In the genomic region with DNA sequence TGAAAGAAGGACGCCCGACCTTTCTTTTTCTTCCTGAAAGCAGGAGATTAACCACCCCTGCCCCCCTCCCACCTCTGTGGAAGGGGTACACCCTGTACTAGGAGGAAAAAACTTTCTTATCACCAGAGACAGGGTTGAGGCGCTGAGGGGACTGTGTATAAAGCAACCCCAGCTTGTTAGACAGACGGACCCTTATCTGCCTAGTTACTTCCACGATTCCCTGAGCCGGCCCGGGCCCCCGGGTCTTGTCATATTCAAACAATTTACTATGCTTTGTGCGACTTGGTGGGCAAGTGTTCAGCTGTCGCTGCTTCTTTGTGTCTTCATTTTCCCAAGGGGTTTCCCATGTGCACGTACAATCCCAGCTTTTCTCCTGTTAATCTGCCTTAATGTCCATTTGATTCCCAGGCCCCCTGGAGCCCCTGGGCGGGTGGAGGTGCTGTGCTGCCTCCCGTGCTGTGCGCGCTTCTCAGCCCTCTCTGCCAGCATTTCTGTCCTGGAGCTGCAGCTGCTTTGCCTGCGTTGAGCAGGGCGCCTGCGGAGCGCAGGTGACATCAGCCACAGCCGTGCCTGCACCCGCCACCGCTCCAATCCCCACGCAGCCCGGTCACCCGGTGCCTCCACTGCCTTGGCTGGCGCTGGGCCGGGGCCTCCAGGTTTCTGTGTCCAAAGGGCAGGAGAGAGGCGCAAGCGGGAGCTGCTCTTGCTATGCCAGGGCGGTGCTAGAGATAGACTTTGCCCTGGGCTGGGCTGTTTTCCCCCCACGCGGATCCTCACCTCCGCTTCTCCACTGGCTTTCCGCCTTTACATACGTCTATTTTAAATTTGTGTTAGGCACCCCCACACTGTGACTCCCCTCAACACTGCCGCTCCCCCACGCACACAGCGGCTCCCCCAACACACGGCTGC, we compare ENCODE assay signal across 17 cellular contexts.
DNase-seq lines count a peak whose midpoint lies in the region; ATAC-seq and TF ChIP-seq lines count a peak whose summit lies in the region.
"Had no signal": no experiment of that assay in that cellular context is flagged by ENCODE, and none has a peak within 500 bp of the region (broad histone marks: within the 10 kb centered on the region; RNA-seq: fewer than 3 reads in every experiment).

No MANE protein-coding gene starts in this region.

- H3K27ac ChIP-seq in heart right ventricle (no peak overlapping the region), colonic mucosa (peak overlapping the region; percentile 80), upper lobe of left lung (no peak overlapping the region)
- H3K27ac ChIP-seq: cardiac muscle cell had no signal

- 76 to 77% methylated on average over 39 of the region's 39 CpGs for WGBS in heart right ventricle, 2 donors
- 80 to 88% methylated on average over 31 to 39 of the region's 39 CpGs for WGBS in upper lobe of left lung, 2 donors

- DNase-seq in cardiac septum (ENCODE audit: low spot score) (peak; percentile 47), heart right ventricle (no peak), colonic mucosa (peak; percentile 94), upper lobe of left lung (peak; percentile 13 to 81), posterior vena cava (ENCODE audit: low spot score) (no peak), medulla oblongata (ENCODE audit: extremely low spot score) (no peak)
- DNase-seq in activated naive CD8-positive, alpha-beta T cell treated with anti-CD3 and anti-CD28 coated beads for 36 hours = no peak
- DNase-seq: activated B cell treated with CpG ODN at 0.5 μM for 24 hours; C1 segment of cervical spinal cord; effector memory CD8-positive, alpha-beta T cell; kidney glomerular epithelial cell; NCI-H1436 treated with DMSO at 0.1 percent for 48 hours had no signal

- no peaks in the 10 kb centered on the region for H3K4me1 ChIP-seq in heart right ventricle
- H3K4me1 ChIP-seq in colonic mucosa = peaks cover 4% of the 10 kb centered on the region
- H3K4me1 ChIP-seq in mucosa of stomach (ENCODE audit: control insufficient read depth, insufficient read depth, low read length) = peaks cover 13% of the 10 kb centered on the region
- H3K4me1 ChIP-seq in upper lobe of left lung = peaks cover 0 to 10% (median 8%) of the 10 kb centered on the region in 4 donors

- H3K9me3 ChIP-seq in heart right ventricle (no peaks in the 10 kb centered on the region), colonic mucosa (no peaks in the 10 kb centered on the region), mucosa of stomach (ENCODE audit: control insufficient read depth, low read length) (no peaks in the 10 kb centered on the region), upper lobe of left lung (no peaks in the 10 kb centered on the region)

- H3K9ac ChIP-seq in colonic mucosa (ENCODE audit: low read depth in 2 of 2, low read length in 2 of 2) = peak overlapping the region; percentile 58 to 76
- H3K9ac ChIP-seq in mucosa of stomach (ENCODE audit: low read length) = peak overlapping the region; percentile 82

- H3K4me3 Mint-ChIP-seq in activated naive CD8-positive, alpha-beta T cell treated with anti-CD3 and anti-CD28 coated beads for 36 hours = no peak overlapping the region
- H3K4me3 Mint-ChIP-seq: activated B cell treated with CpG ODN at 0.5 μM for 24 hours; activated T-helper 17 cell treated with anti-CD3 and anti-CD28 coated beads, Interleukin-2, amount 50 U/mL, for 72 hours; effector memory CD8-positive, alpha-beta T cell; T-helper 1 cell treated with Interleukin-12 subunit alpha and Interleukin-12 subunit beta and Interleukin-4 antibody, amounts not matched to agents 30 μg/mL and 1 μg/mL, for 36 hours had no signal

- H3K27ac Mint-ChIP-seq in activated naive CD8-positive, alpha-beta T cell treated with anti-CD3 and anti-CD28 coated beads for 36 hours = no peak overlapping the region
- H3K27ac Mint-ChIP-seq: activated B cell treated with CpG ODN at 0.5 μM for 24 hours; activated T-helper 17 cell treated with anti-CD3 and anti-CD28 coated beads, Interleukin-2, amount 50 U/mL, for 72 hours; effector memory CD8-positive, alpha-beta T cell; T-helper 1 cell treated with Interleukin-12 subunit alpha and Interleukin-12 subunit beta and Interleukin-4 antibody, amounts not matched to agents 30 μg/mL and 1 μg/mL, for 36 hours had no signal

- ATAC-seq in heart right ventricle = no peak
- peak in 1 of 2 donors; percentile 34 for ATAC-seq in upper lobe of left lung (ENCODE audit: low FRiP score in 2 of 2)
- ATAC-seq: activated T-helper 17 cell treated with anti-CD3 and anti-CD28 coated beads, Interleukin-2, amount 50 U/mL, for 72 hours; effector memory CD8-positive, alpha-beta T cell had no signal

- no peaks in the 10 kb centered on the region for H3K9me3 Mint-ChIP-seq in activated naive CD8-positive, alpha-beta T cell treated with anti-CD3 and anti-CD28 coated beads for 36 hours
- H3K9me3 Mint-ChIP-seq: activated B cell treated with CpG ODN at 0.5 μM for 24 hours; activated T-helper 17 cell treated with anti-CD3 and anti-CD28 coated beads, Interleukin-2, amount 50 U/mL, for 72 hours; effector memory CD8-positive, alpha-beta T cell; T-helper 1 cell treated with Interleukin-12 subunit alpha and Interleukin-12 subunit beta and Interleukin-4 antibody, amounts not matched to agents 30 μg/mL and 1 μg/mL, for 36 hours had no signal

- H3K36me3 Mint-ChIP-seq in activated naive CD8-positive, alpha-beta T cell treated with anti-CD3 and anti-CD28 coated beads for 36 hours = no peaks in the 10 kb centered on the region

- no peak for TF ChIP-seq CTCF in heart right ventricle (IDR thresholded peaks at IDR 0.05)
- no peak for TF ChIP-seq CTCF in colonic mucosa (IDR thresholded peaks at IDR 0.05)
- no peak for TF ChIP-seq CTCF in upper lobe of left lung (IDR thresholded peaks at IDR 0.05)

- H3K27me3 ChIP-seq in heart right ventricle = peaks cover 0 to 32% (median 22%) of the 10 kb centered on the region in 7 donors
- H3K27me3 ChIP-seq in colonic mucosa = no peaks in the 10 kb centered on the region
- no peaks in the 10 kb centered on the region for H3K27me3 ChIP-seq in mucosa of stomach (ENCODE audit: control insufficient read depth, insufficient read depth, low read length)
- H3K27me3 ChIP-seq in upper lobe of left lung = no peaks in the 10 kb centered on the region
- H3K27me3 ChIP-seq: cardiac muscle cell had no signal

- no peaks in the 10 kb centered on the region for H3K4me1 Mint-ChIP-seq in activated naive CD8-positive, alpha-beta T cell treated with anti-CD3 and anti-CD28 coated beads for 36 hours
- H3K4me1 Mint-ChIP-seq: activated B cell treated with CpG ODN at 0.5 μM for 24 hours; activated T-helper 17 cell treated with anti-CD3 and anti-CD28 coated beads, Interleukin-2, amount 50 U/mL, for 72 hours had no signal

- peaks cover 6% of the 10 kb centered on the region for H3K27me3 Mint-ChIP-seq in activated naive CD8-positive, alpha-beta T cell treated with anti-CD3 and anti-CD28 coated beads for 36 hours

- TF ChIP-seq EP300 in upper lobe of left lung (IDR thresholded peaks at IDR 0.05) = no peak

- TF ChIP-seq POLR2A in upper lobe of left lung (IDR thresholded peaks at IDR 0.05) = no peak

- no peaks in the 10 kb centered on the region for H3K36me3 ChIP-seq in heart right ventricle
- no peaks in the 10 kb centered on the region for H3K36me3 ChIP-seq in colonic mucosa
- H3K36me3 ChIP-seq in mucosa of stomach (ENCODE audit: control insufficient read depth, insufficient read depth, low read length) = no peaks in the 10 kb centered on the region
- H3K36me3 ChIP-seq in upper lobe of left lung = no peaks in the 10 kb centered on the region
- H3K36me3 ChIP-seq: cardiac muscle cell had no signal

- H3K4me3 ChIP-seq in heart right ventricle = no peak overlapping the region
- peak overlapping the region; percentile 3 for H3K4me3 ChIP-seq in colonic mucosa
- H3K4me3 ChIP-seq in mucosa of stomach (ENCODE audit: low read length) = no peak overlapping the region
- H3K4me3 ChIP-seq in upper lobe of left lung = no peak overlapping the region
- H3K4me3 ChIP-seq: cardiac muscle cell, smooth muscle cell had no signal

- intact Hi-C loops in cardiac septum (cut with DNase I) (no loop called here), heart right ventricle (cut with DNase I) (no loop called here), colonic mucosa (cut with DNase I) (no loop called here), posterior vena cava (cut with DNase I) (loop anchor here in 1 of 2 donors (5.0 kb wide), 1 partner anchor 466 kb away; no protein-coding TSS in a partner anchor)

Comparison
In these comparisons a context has a peak if more than half of its experiments do, and no peak if none do; other contexts are left out.
1. DNase-seq: peak in cardiac septum (single experiment), colonic mucosa (single experiment) and upper lobe of left lung (2 of 2); none in heart right ventricle (0 of 2), activated naive CD8-positive, alpha-beta T cell treated with anti-CD3 and anti-CD28 coated beads for 36 hours (single experiment), posterior vena cava (single experiment) and medulla oblongata (single experiment).